Comparison of ENCODE assay signal across 26 cellular contexts in genomic region chr22:27982106-27982505, GRCh38.
"Had no signal": no experiment of that assay in that cellular context is flagged by ENCODE, and none has a peak within 500 bp of the region (broad histone marks: within the 10 kb centered on the region; RNA-seq: fewer than 3 reads in every experiment).

No MANE protein-coding gene starts in this region.

- H3K27me3 ChIP-seq: heart left ventricle, sigmoid colon, tibial artery had no signal

- H3K4me1 ChIP-seq: parathyroid adenoma, psoas muscle, sigmoid colon, tibial artery had no signal

- H3K27me3 Mint-ChIP-seq: activated CD4-positive, alpha-beta memory T cell treated with anti-CD3 and anti-CD28 coated beads, Interleukin-2, amount 10 ng/mL, durations not matched to agents 7 days and 5 days; activated CD4-positive, alpha-beta T cell treated with anti-CD3 and anti-CD28 coated beads, Interleukin-2, amount 10 ng/mL, durations not matched to agents 7 days and 5 days; activated CD8-positive, alpha-beta memory T cell treated with anti-CD3 and anti-CD28 coated beads, Interleukin-2, amount 10 ng/mL, durations not matched to agents 7 days and 5 days; stimulated activated naive CD8-positive, alpha-beta T cell treated with anti-CD3 and anti-CD28 coated beads, Interleukin-15, amount 100 ng/mL, for 72 hours had no signal

- H3K9me3 ChIP-seq: heart left ventricle, left ventricle myocardium inferior, psoas muscle, sigmoid colon, tibial artery had no signal

- ATAC-seq: activated CD8-positive, alpha-beta memory T cell treated with anti-CD3 and anti-CD28 coated beads, Interleukin-2, amount 10 ng/mL, durations not matched to agents 7 days and 5 days; activated naive CD4-positive, alpha-beta T cell treated with anti-CD3 and anti-CD28 coated beads, Interleukin-2, amount 50 U/mL, for 72 hours; activated T-cell treated with anti-CD3 and anti-CD28 coated beads, Interleukin-2, amount 50 U/mL, for 72 hours; esophagus mucosa; heart left ventricle; psoas muscle; stimulated activated effector memory CD8-positive, alpha-beta T cell treated with anti-CD3 and anti-CD28 coated beads, Interleukin-12 subunit alpha, Interleukin-12 subunit beta, amount 100 ng/mL, for 72 hours; stimulated activated naive CD8-positive, alpha-beta T cell treated with anti-CD3 and anti-CD28 coated beads, Interleukin-15, amount 100 ng/mL, for 72 hours had no signal

- DNase-seq: activated CD4-positive, alpha-beta T cell treated with anti-CD3 and anti-CD28 coated beads for 1 hour; activated CD4-positive, alpha-beta T cell treated with anti-CD3 and anti-CD28 coated beads, Interleukin-2, amount 10 ng/mL, durations not matched to agents 7 days and 5 days; activated CD8-positive, alpha-beta memory T cell treated with anti-CD3 and anti-CD28 coated beads, Interleukin-2, amount 10 ng/mL, durations not matched to agents 7 days and 5 days; activated naive CD4-positive, alpha-beta T cell; activated T-cell treated with anti-CD3 and anti-CD28 coated beads for 4 hours; activated T-cell treated with anti-CD3 and anti-CD28 coated beads, Interleukin-2, amount 50 U/mL, for 72 hours; effector memory CD4-positive, alpha-beta T cell; foreskin fibroblast; heart left ventricle; hypothalamus; kidney glomerular epithelial cell; left ventricle myocardium inferior; nucleus accumbens; psoas muscle; sigmoid colon; small intestine; stimulated activated CD4-positive, alpha-beta T cell treated with anti-CD3 and anti-CD28 coated beads, Interleukin-4, amount 100 ng/mL, for 24 hours; stimulated activated naive CD8-positive, alpha-beta T cell treated with anti-CD3 and anti-CD28 coated beads, Interleukin-15, amount 100 ng/mL, for 72 hours; tibial artery had no signal

- H2AFZ ChIP-seq: parathyroid adenoma had no signal

- H3K9me3 Mint-ChIP-seq: activated CD4-positive, alpha-beta memory T cell treated with anti-CD3 and anti-CD28 coated beads, Interleukin-2, amount 10 ng/mL, durations not matched to agents 7 days and 5 days; activated CD4-positive, alpha-beta T cell treated with anti-CD3 and anti-CD28 coated beads, Interleukin-2, amount 10 ng/mL, durations not matched to agents 7 days and 5 days; activated naive CD4-positive, alpha-beta T cell treated with anti-CD3 and anti-CD28 coated beads, Interleukin-2, amount 50 U/mL, for 72 hours; activated T-cell treated with anti-CD3 and anti-CD28 coated beads, Interleukin-2, amount 50 U/mL, for 72 hours; nephron; stimulated activated effector memory CD8-positive, alpha-beta T cell treated with anti-CD3 and anti-CD28 coated beads, Interleukin-12 subunit alpha, Interleukin-12 subunit beta, amount 100 ng/mL, for 72 hours; stimulated activated naive CD8-positive, alpha-beta T cell treated with anti-CD3 and anti-CD28 coated beads, Interleukin-15, amount 100 ng/mL, for 72 hours had no signal

- H3K4me3 Mint-ChIP-seq: activated CD4-positive, alpha-beta memory T cell treated with anti-CD3 and anti-CD28 coated beads, Interleukin-2, amount 10 ng/mL, durations not matched to agents 7 days and 5 days; activated CD4-positive, alpha-beta T cell treated with anti-CD3 and anti-CD28 coated beads, Interleukin-2, amount 10 ng/mL, durations not matched to agents 7 days and 5 days; activated CD8-positive, alpha-beta memory T cell treated with anti-CD3 and anti-CD28 coated beads, Interleukin-2, amount 10 ng/mL, durations not matched to agents 7 days and 5 days; activated T-cell treated with anti-CD3 and anti-CD28 coated beads, Interleukin-2, amount 50 U/mL, for 72 hours; nephron; stimulated activated effector memory CD8-positive, alpha-beta T cell treated with anti-CD3 and anti-CD28 coated beads, Interleukin-12 subunit alpha, Interleukin-12 subunit beta, amount 100 ng/mL, for 72 hours; stimulated activated naive CD8-positive, alpha-beta T cell treated with anti-CD3 and anti-CD28 coated beads, Interleukin-15, amount 100 ng/mL, for 72 hours had no signal

- H3K27ac ChIP-seq: heart left ventricle, left ventricle myocardium inferior, parathyroid adenoma, psoas muscle, sigmoid colon, tibial artery, VCaP had no signal

- H3K27ac Mint-ChIP-seq: activated CD4-positive, alpha-beta memory T cell treated with anti-CD3 and anti-CD28 coated beads, Interleukin-2, amount 10 ng/mL, durations not matched to agents 7 days and 5 days; activated CD4-positive, alpha-beta T cell treated with anti-CD3 and anti-CD28 coated beads, Interleukin-2, amount 10 ng/mL, durations not matched to agents 7 days and 5 days; activated CD8-positive, alpha-beta memory T cell treated with anti-CD3 and anti-CD28 coated beads, Interleukin-2, amount 10 ng/mL, durations not matched to agents 7 days and 5 days; activated T-cell treated with anti-CD3 and anti-CD28 coated beads, Interleukin-2, amount 50 U/mL, for 72 hours; nephron; stimulated activated effector memory CD8-positive, alpha-beta T cell treated with anti-CD3 and anti-CD28 coated beads, Interleukin-12 subunit alpha, Interleukin-12 subunit beta, amount 100 ng/mL, for 72 hours; stimulated activated naive CD8-positive, alpha-beta T cell treated with anti-CD3 and anti-CD28 coated beads, Interleukin-15, amount 100 ng/mL, for 72 hours had no signal

- H3K4me3 ChIP-seq: heart left ventricle, left ventricle myocardium inferior, psoas muscle, sigmoid colon, tibial artery had no signal

- H3K79me2 ChIP-seq: parathyroid adenoma had no signal

- H3K36me3 Mint-ChIP-seq: activated CD8-positive, alpha-beta memory T cell treated with anti-CD3 and anti-CD28 coated beads, Interleukin-2, amount 10 ng/mL, durations not matched to agents 7 days and 5 days; activated naive CD4-positive, alpha-beta T cell treated with anti-CD3 and anti-CD28 coated beads, Interleukin-2, amount 50 U/mL, for 72 hours; stimulated activated effector memory CD8-positive, alpha-beta T cell treated with anti-CD3 and anti-CD28 coated beads, Interleukin-12 subunit alpha, Interleukin-12 subunit beta, amount 100 ng/mL, for 72 hours had no signal

- H3K4me1 Mint-ChIP-seq: activated CD4-positive, alpha-beta memory T cell treated with anti-CD3 and anti-CD28 coated beads, Interleukin-2, amount 10 ng/mL, durations not matched to agents 7 days and 5 days; activated CD4-positive, alpha-beta T cell treated with anti-CD3 and anti-CD28 coated beads, Interleukin-2, amount 10 ng/mL, durations not matched to agents 7 days and 5 days; activated CD8-positive, alpha-beta memory T cell treated with anti-CD3 and anti-CD28 coated beads, Interleukin-2, amount 10 ng/mL, durations not matched to agents 7 days and 5 days; stimulated activated effector memory CD8-positive, alpha-beta T cell treated with anti-CD3 and anti-CD28 coated beads, Interleukin-12 subunit alpha, Interleukin-12 subunit beta, amount 100 ng/mL, for 72 hours; stimulated activated naive CD8-positive, alpha-beta T cell treated with anti-CD3 and anti-CD28 coated beads, Interleukin-15, amount 100 ng/mL, for 72 hours had no signal
